9 cellular contexts compared by ENCODE assay signal in the genomic region with DNA sequence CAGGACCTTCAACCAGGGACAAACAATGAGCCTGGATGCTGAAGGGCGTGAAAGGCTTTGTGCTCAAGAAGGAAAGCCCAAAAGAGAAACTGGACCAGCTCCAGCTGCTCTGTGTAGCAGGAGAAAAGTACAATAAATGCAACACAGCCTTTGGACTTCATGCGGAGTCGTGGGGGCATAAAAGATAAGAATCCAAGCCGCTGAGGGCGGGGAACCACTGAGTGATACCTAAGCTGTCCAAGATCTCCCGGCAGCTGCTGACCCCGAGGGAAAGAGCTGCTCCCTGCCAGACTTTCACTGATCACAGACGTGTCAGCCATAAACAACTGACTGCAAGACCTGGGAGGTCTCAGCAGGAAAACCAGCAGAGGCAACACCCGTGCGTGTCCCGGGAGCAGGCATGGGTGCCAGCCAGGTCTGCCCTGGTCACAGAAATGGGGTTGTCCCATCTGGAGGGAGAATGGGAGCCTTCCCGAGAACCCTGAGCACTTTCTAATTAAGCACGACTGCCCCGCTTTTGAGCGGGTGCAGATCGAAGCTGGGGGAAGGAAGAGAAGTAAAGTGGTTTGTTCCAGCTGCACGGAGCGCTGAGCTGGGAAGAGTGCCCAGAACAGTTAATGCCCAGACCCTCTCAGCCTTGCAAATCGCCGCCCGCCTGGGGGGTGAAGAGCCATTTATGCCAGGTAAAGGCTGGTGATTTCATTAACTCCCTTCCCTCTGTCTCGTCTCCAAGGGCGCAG.
DNase-seq lines count a peak whose midpoint lies in the region; ATAC-seq and FAIRE-seq lines count a peak whose summit lies in the region.
"Had no signal": no experiment of that assay in that cellular context is flagged by ENCODE, and none has a peak within 500 bp of the region (broad histone marks: within the 10 kb centered on the region; RNA-seq: fewer than 3 reads in every experiment).

No MANE protein-coding gene starts in this region.

- ATAC-seq in T-helper 17 cell (no peak), GM21717 (IDR thresholded peaks at IDR 0.05; ENCODE audit: unreplicated experiment) (no peak), HG02938 (IDR thresholded peaks at IDR 0.05; ENCODE audit: unreplicated experiment) (no peak)

- no peaks in the 10 kb centered on the region for H3K9me3 ChIP-seq in T-helper 17 cell (ENCODE audit: control insufficient read depth, low read length, poor library complexity, severe bottlenecking)

- peaks cover 28% of the 10 kb centered on the region for H3K4me1 Mint-ChIP-seq in T-helper 2 cell treated with Interferon-gamma antibody and Interleukin-4, amounts not matched to agents 5 μg/mL and 100 μg/mL, for 36 hours (ENCODE audit: low read depth)
- H3K4me1 Mint-ChIP-seq in T-helper 17 cell, result peaks cover 28% of the 10 kb centered on the region

- H3K4me3 Mint-ChIP-seq in T-helper 2 cell treated with Interferon-gamma antibody and Interleukin-4, amounts not matched to agents 5 μg/mL and 100 μg/mL, for 36 hours, result peak overlapping the region; percentile 40
- H3K4me3 Mint-ChIP-seq in T-helper 17 cell, result peak overlapping the region; percentile 39
- H3K4me3 Mint-ChIP-seq: CD4-positive, CD25-positive, alpha-beta regulatory T cell had no signal

- peaks cover 47% of the 10 kb centered on the region for H3K27me3 Mint-ChIP-seq in T-helper 2 cell treated with Interferon-gamma antibody and Interleukin-4, amounts not matched to agents 5 μg/mL and 100 μg/mL, for 36 hours (ENCODE audit: low read depth)
- peaks cover 32% of the 10 kb centered on the region for H3K27me3 Mint-ChIP-seq in T-helper 17 cell

- FAIRE-seq in urothelium cell line (lab: Jason Lieb, UNC), result no peak

- no peaks in the 10 kb centered on the region for H3K36me3 Mint-ChIP-seq in T-helper 2 cell treated with Interferon-gamma antibody and Interleukin-4, amounts not matched to agents 5 μg/mL and 100 μg/mL, for 36 hours (ENCODE audit: low read depth)
- peaks cover 3% of the 10 kb centered on the region for H3K36me3 Mint-ChIP-seq in T-helper 17 cell (ENCODE audit: low read depth)
- H3K36me3 Mint-ChIP-seq: CD4-positive, CD25-positive, alpha-beta regulatory T cell had no signal

- H3K9me3 Mint-ChIP-seq in T-helper 2 cell treated with Interferon-gamma antibody and Interleukin-4, amounts not matched to agents 5 μg/mL and 100 μg/mL, for 36 hours, result no peaks in the 10 kb centered on the region

- no peak for DNase-seq in T-helper 2 cell treated with Interferon-gamma antibody and Interleukin-4, amounts not matched to agents 5 μg/mL and 100 μg/mL, for 36 hours (ENCODE audit: low spot score)
- DNase-seq in T-helper 2 cell, result no peak
- DNase-seq in T-helper 17 cell, result no peak
- DNase-seq in kidney glomerular epithelial cell (lab: John Stamatoyannopoulos, UW), result peak; percentile 34
- peak; percentile 32 for DNase-seq in urothelium cell line (ENCODE audit: low spot score)
- DNase-seq in COLO829 (ENCODE audit: low spot score), result no peak
- DNase-seq: CD4-positive, CD25-positive, alpha-beta regulatory T cell had no signal

- no peak overlapping the region for H3K27ac Mint-ChIP-seq in T-helper 2 cell treated with Interferon-gamma antibody and Interleukin-4, amounts not matched to agents 5 μg/mL and 100 μg/mL, for 36 hours
- no peak overlapping the region for H3K27ac Mint-ChIP-seq in T-helper 17 cell

Comparison
In these comparisons a context has a peak if more than half of its experiments do, and no peak if none do; other contexts are left out.
1. DNase-seq: peak in kidney glomerular epithelial cell (single experiment) and urothelium cell line (single experiment); none in T-helper 2 cell treated with Interferon-gamma antibody and Interleukin-4, amounts not matched to agents 5 μg/mL and 100 μg/mL, for 36 hours (single experiment), T-helper 2 cell (0 of 5), T-helper 17 cell (0 of 3) and COLO829 (single experiment).